ENCODE assay signal across 8 cellular contexts in genomic region chr5:123423278-123424149, GRCh38. TPM values are rescaled to one million over a fixed set of nuclear protein-coding genes. Genes with fewer than 3 reads are reported as not detected.
DNase-seq lines count a peak whose midpoint lies in the region; ATAC-seq and TF ChIP-seq lines count a peak whose summit lies in the region.

Gene CEP120, minus strand, starts transcription at chr5:123423403. Its CDS starts 405 bp downstream, at chr5:123422998.

- H3K27me3 ChIP-seq in ascending aorta: no peaks in the 10 kb centered on the region
- H3K27me3 ChIP-seq in right cardiac atrium (ENCODE audit: control insufficient read depth, insufficient read depth): no peaks in the 10 kb centered on the region
- no peaks in the 10 kb centered on the region for H3K27me3 ChIP-seq in vagina

- H3K4me3 ChIP-seq in ascending aorta (peak within 1 kb of the TSS; percentile 73 to 86), right cardiac atrium (ENCODE audit: low read length) (peak within 1 kb of the TSS; percentile 88), vagina (peak within 1 kb of the TSS; percentile 87 to 96)

- peak within 1 kb of the TSS; percentile 83 to 87 for H3K27ac ChIP-seq in ascending aorta
- peak within 1 kb of the TSS; percentile 91 for H3K27ac ChIP-seq in right cardiac atrium (ENCODE audit: low read length)
- H3K27ac ChIP-seq in vagina: peak within 1 kb of the TSS; percentile 96

- H3K36me3 ChIP-seq in ascending aorta (no peaks in the 10 kb centered on the region), vagina (no peaks in the 10 kb centered on the region)

- H3K9me3 ChIP-seq in ascending aorta (no peaks in the 10 kb centered on the region), right cardiac atrium (ENCODE audit: control insufficient read depth, low read length) (no peaks in the 10 kb centered on the region), vagina (no peaks in the 10 kb centered on the region)

- intact Hi-C loops in T-helper 2 cell treated with Interferon-gamma antibody and Interleukin-4, amounts not matched to agents 100 ng/mL and 5 ng/mL, for 36 hours (cut with micrococcal nuclease): loop anchor here (1.0 to 10.0 kb wide), 9 partner anchors 16 to 1461 kb away; partner anchors contain the start of genes CSNK1G3, SNX2 and SNX24
- intact Hi-C loops in ascending aorta (cut with DNase I): loop anchor here (1.0 to 5.0 kb wide), 4 partner anchors 59 to 336 kb away; partner anchors contain the start of genes CSNK1G3 and PRDM6
- intact Hi-C loops in right cardiac atrium (cut with DNase I): loop anchor here (5.0 to 10.0 kb wide), 4 partner anchors 89 to 191 kb away; partner anchors contain the start of gene CSNK1G3 (in 3 of the 4)
- intact Hi-C loops in vagina (cut with DNase I): loop anchor here (5.0 kb wide), 1 partner anchor 89 kb away; the partner anchor contains the start of gene CSNK1G3

- WGBS in right cardiac atrium: under 1% methylated on average over 47 of the region's 47 CpGs

- ATAC-seq in GM18499 (IDR thresholded peaks at IDR 0.05; ENCODE audit: insufficient read depth, unreplicated experiment) (peak; percentile 99), HG02938 (IDR thresholded peaks at IDR 0.05; ENCODE audit: unreplicated experiment) (peak; percentile 99), right cardiac atrium (peak; percentile 100)

- peak in 1 of 2 donors; percentile 50 for TF ChIP-seq POLR2A in vagina (IDR thresholded peaks at IDR 0.05)

- TF ChIP-seq CTCF in ascending aorta (IDR thresholded peaks at IDR 0.05): peak; percentile 68 to 87 (median 81)
- peak in 2 of 3 experiments; percentile 61 to 70 for TF ChIP-seq CTCF in vagina (IDR thresholded peaks at IDR 0.05)

- DNase-seq in NCI-H187 treated with DMSO at 0.1 percent for 48 hours (lab: John Stamatoyannopoulos, UW) (peak; percentile 95), ascending aorta (ENCODE audit: low spot score in 2 of 2) (peak; percentile 93 to 99), right cardiac atrium (peak; percentile 99 to 100 (median 99)), pulmonary artery endothelial cell (ENCODE audit: low read depth, low spot score) (peak; percentile 98), vagina (ENCODE audit: extremely low spot score in 2 of 2) (peak; percentile 98 to 99)

- H3K4me1 ChIP-seq in ascending aorta (peaks cover 0 to 8% of the 10 kb centered on the region in 2 donors), right cardiac atrium (ENCODE audit: control insufficient read depth, insufficient read depth, low read length) (no peaks in the 10 kb centered on the region), vagina (peaks cover 35% of the 10 kb centered on the region)

RNA-seq across cellular contexts. Expression of gene CEP120, which starts in this region (rescaled TPM):
- 35.7 and 36.5 TPM in 2 replicates for total RNA-seq in T-helper 2 cell treated with Interferon-gamma antibody and Interleukin-4, amounts not matched to agents 100 ng/mL and 5 ng/mL, for 36 hours
- total RNA-seq in ascending aorta (11.6 TPM), right cardiac atrium (10 to 100 TPM; 11.1 to 16.1 (median 14.0) TPM), pulmonary artery endothelial cell (14.2 and 16.9 TPM in 2 replicates), vagina (16.9 TPM)
- polyA plus RNA-seq in right cardiac atrium: 4.7 TPM

Comparison
In these comparisons a context has a peak if more than half of its experiments do, and no peak if none do; other contexts are left out.
1. Peak in every context shown above with its lines: DNase-seq, ATAC-seq, H3K4me3 ChIP-seq and H3K27ac ChIP-seq.